1 cellular context compared by ENCODE assay signal in the genomic region with DNA sequence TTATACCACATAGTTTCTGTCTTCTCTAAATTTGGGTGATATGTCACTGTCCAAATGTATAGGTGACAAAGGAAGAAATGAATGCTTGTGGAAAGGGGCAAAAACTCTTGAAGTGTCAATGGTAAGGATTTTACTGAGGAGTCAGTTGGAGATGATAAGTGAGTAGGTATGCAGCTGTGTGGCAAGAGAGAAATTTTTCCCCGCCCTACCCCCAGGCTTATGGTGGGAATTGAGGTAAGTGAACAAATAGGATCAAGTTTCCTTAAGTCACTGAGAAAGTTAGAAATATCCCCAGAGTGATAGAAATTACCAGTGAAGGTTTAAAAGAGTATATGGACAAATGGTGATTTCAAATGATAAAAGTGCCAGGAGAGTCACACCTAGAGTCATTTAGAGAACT.
TF ChIP-seq lines count a peak whose summit lies in the region.

No MANE protein-coding gene starts in this region.

TF ChIP-seq in HepG2, 621 proteins besides CTCF, POLR2A, EP300 and RAD21:
- no peak for TF ChIP-seq RNF2 (conservative IDR thresholded peaks at IDR 0.05; ENCODE audit: low read depth)
- TF ChIP-seq SKI (IDR thresholded peaks at IDR 0.05; ENCODE audit: partially characterized antibody), result no peak
- TF ChIP-seq, protein P1, sequence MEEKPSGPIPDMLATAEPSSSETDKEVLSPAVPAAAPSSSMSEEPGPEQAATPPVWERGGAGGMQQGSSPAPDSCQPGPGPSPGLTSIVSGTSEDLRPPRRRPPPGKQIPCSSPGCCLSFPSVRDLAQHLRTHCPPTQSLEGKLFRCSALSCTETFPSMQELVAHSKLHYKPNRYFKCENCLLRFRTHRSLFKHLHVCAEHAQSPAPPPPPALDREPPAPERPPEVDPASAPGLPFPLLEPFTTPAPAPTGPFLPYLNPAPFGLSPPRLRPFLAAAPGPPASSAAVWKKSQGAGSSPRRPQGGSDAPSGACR (CRISPR knock-in tag; IDR thresholded peaks at IDR 0.05), result no peak
- TF ChIP-seq RXRB (CRISPR knock-in tag; IDR thresholded peaks at IDR 0.05; ENCODE audit: borderline replicate concordance), result no peak
- no peak for TF ChIP-seq YEATS2 (CRISPR knock-in tag; IDR thresholded peaks at IDR 0.05; ENCODE audit: borderline replicate concordance)
- TF ChIP-seq NFE2L1 (CRISPR knock-in tag; IDR thresholded peaks at IDR 0.05; ENCODE audit: borderline replicate concordance), result no peak
- no peak for TF ChIP-seq HDAC1 (CRISPR knock-in tag; IDR thresholded peaks at IDR 0.05)
- no peak for TF ChIP-seq ZNF383 (CRISPR knock-in tag; IDR thresholded peaks at IDR 0.05; ENCODE audit: borderline replicate concordance)
- TF ChIP-seq JUN (CRISPR knock-in tag; IDR thresholded peaks at IDR 0.05), result no peak
- no peak for TF ChIP-seq ZNF329 (CRISPR knock-in tag; IDR thresholded peaks at IDR 0.05; ENCODE audit: low read depth)
- TF ChIP-seq MTF2 (CRISPR knock-in tag; IDR thresholded peaks at IDR 0.05; ENCODE audit: borderline replicate concordance), result no peak
- TF ChIP-seq, protein P2, sequence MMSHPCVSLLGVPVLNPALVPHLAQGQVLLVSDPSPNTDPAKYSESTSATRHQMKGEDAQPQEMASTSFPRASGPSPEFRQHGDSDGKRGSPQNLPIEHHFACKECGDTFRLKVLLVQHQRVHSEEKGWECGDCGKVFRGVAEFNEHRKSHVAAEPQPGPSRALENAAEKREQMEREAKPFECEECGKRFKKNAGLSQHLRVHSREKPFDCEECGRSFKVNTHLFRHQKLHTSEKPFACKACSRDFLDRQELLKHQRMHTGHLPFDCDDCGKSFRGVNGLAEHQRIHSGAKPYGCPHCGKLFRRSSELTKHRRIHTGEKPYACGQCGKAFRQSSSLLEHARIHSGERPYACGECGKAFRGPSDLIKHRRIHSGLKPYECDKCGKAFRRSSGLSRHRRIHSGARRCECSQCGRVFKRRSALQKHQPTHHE (CRISPR knock-in tag; IDR thresholded peaks at IDR 0.05; ENCODE audit: borderline replicate concordance), result no peak
- TF ChIP-seq NFYC (CRISPR knock-in tag; IDR thresholded peaks at IDR 0.05), result no peak
- no peak for TF ChIP-seq ZC3H4 (CRISPR knock-in tag; IDR thresholded peaks at IDR 0.05; ENCODE audit: borderline replicate concordance)
- no peak for TF ChIP-seq CHD4 (IDR thresholded peaks at IDR 0.05; ENCODE audit: borderline replicate concordance, low read length)
- TF ChIP-seq, protein P3, sequence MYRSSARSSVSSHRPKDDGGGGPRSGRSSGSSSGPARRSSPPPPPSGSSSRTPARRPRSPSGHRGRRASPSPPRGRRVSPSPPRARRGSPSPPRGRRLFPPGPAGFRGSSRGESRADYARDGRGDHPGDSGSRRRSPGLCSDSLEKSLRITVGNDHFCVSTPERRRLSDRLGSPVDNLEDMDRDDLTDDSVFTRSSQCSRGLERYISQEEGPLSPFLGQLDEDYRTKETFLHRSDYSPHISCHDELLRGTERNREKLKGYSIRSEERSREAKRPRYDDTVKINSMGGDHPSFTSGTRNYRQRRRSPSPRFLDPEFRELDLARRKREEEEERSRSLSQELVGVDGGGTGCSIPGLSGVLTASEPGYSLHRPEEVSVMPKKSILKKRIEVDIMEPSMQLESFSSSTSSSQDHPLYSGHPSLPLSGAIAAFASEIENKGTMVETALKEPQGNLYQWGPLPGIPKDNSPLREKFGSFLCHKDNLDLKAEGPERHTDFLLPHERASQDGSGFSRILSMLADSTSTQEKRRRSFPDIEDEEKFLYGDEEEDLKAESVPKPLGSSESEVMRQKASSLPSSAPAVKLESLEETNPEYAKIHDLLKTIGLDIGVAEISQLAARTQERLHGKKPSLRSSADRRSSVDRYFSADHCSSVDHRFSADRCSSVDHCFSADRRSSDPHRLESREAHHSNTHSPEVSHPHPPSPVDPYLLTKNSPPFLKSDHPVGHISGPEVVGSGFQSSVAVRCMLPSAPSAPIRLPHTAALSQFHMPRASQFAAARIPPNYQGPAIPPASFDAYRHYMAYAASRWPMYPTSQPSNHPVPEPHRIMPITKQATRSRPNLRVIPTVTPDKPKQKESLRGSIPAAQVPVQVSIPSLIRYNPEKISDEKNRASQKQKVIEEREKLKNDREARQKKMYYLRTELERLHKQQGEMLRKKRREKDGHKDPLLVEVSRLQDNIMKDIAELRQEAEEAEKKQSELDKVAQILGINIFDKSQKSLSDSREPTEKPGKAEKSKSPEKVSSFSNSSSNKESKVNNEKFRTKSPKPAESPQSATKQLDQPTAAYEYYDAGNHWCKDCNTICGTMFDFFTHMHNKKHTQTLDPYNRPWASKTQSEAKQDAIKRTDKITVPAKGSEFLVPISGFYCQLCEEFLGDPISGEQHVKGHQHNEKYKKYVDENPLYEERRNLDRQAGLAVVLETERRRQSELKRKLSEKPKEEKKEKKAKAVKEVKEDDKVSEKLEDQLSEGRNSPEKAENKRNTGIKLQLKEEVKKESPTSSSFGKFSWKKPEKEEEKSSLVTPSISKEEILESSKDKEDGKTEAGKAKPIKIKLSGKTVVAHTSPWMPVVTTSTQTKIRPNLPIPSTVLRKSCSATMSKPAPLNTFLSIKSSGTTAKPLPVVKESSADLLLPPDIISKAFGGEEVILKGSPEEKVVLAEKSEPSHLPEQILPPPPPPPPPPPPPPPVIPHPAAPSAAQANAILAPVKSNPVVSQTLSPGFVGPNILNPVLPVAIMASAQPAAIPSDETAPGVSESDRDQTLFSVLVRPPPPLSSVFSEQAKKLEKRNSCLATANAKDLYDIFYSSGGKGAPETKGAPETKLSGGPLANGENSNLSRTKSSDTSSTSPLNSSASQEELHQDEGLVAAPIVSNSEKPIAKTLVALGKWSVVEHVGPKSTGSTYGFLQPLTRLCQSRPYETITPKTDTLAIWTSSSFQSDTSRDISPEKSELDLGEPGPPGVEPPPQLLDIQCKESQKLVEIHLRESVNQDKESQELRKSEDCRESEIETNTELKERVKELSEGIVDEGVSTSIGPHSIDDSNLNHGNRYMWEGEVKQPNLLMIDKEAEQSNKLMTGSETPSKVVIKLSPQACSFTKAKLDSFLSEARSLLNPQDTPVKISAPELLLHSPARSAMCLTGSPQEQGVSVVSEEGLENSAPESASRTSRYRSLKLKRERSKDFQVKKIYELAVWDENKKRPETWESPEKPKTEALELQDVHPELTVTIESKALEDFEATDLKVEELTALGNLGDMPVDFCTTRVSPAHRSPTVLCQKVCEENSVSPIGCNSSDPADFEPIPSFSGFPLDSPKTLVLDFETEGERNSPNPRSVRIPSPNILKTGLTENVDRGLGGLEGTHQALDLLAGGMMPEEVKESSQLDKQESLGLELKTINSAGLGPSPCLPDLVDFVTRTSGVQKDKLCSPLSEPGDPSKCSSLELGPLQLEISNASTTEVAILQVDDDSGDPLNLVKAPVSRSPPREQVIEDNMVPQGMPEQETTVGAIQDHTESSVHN (CRISPR knock-in tag; IDR thresholded peaks at IDR 0.05), result no peak
- TF ChIP-seq SRF (IDR thresholded peaks at IDR 0.05; ENCODE audit: low read depth, low read length), result no peak
- TF ChIP-seq, protein P4, sequence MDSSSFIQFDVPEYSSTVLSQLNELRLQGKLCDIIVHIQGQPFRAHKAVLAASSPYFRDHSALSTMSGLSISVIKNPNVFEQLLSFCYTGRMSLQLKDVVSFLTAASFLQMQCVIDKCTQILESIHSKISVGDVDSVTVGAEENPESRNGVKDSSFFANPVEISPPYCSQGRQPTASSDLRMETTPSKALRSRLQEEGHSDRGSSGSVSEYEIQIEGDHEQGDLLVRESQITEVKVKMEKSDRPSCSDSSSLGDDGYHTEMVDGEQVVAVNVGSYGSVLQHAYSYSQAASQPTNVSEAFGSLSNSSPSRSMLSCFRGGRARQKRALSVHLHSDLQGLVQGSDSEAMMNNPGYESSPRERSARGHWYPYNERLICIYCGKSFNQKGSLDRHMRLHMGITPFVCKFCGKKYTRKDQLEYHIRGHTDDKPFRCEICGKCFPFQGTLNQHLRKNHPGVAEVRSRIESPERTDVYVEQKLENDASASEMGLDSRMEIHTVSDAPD (CRISPR knock-in tag; IDR thresholded peaks at IDR 0.05), result no peak
- TF ChIP-seq, protein P5, sequence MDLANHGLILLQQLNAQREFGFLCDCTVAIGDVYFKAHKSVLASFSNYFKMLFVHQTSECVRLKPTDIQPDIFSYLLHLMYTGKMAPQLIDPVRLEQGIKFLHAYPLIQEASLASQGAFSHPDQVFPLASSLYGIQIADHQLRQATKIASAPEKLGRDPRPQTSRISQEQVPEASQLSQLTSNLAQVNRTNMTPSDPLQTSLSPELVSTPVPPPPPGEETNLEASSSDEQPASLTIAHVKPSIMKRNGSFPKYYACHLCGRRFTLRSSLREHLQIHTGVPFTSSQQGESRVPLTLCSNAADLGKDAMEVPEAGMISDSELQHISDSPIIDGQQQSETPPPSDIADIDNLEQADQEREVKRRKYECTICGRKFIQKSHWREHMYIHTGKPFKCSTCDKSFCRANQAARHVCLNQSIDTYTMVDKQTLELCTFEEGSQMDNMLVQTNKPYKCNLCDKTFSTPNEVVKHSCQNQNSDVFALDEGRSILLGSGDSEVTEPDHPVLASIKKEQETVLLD (CRISPR knock-in tag; IDR thresholded peaks at IDR 0.05; ENCODE audit: low read depth), result no peak
